1 cellular context compared by ENCODE assay signal in the genomic region with DNA sequence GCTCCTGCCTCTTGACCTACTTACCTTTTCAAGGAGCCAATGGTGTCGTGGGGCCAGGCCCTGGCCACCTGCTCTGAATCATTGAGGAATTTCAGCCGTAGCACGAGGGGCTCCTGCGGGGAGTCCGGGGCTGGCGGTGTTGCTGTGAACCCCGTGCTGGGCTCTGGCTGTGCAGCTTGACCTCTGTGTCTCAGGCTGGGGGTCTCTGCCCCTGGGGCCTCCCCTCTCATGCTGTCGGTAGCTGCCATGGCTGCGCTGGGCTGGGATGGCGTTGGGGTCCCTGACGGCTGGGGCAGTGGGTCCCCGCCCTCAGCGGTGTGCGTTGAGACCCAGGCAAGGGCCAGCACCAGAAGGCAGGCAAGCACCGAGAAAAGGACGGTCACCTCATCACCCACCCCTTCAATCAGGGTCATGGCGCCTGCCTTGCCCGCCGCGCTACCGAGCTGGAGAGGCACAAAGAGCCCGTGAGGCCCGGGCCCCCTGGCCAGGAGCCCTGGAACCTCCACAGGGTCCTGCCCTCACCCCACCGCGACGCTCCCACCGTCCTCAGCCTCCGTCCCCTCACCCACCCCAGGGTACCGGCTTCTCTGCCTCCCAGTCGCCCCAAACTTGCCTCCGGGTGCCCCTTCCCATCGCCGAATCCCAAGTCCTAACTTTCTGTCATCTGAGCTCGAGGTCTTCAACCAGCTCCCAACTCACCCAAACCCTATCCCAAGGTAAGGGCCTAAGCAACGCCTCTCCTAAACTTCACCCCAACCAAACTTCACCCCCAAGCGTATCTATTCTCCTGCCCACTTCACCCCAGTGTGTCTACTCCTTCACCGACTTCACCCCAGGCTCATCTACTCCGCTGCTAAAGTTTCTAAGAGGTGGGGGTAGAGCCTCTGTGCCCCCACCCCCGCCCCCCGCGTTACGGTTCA.
A peak's percentile ranks its signal among the peaks of the same experiment; 100 is the strongest.
TF ChIP-seq lines count a peak whose summit lies in the region.

No MANE protein-coding gene starts in this region.

TF ChIP-seq in K562, 482 proteins besides CTCF, POLR2A, EP300 and RAD21 (continued from another document and continues in another):
- TF ChIP-seq, protein P1, sequence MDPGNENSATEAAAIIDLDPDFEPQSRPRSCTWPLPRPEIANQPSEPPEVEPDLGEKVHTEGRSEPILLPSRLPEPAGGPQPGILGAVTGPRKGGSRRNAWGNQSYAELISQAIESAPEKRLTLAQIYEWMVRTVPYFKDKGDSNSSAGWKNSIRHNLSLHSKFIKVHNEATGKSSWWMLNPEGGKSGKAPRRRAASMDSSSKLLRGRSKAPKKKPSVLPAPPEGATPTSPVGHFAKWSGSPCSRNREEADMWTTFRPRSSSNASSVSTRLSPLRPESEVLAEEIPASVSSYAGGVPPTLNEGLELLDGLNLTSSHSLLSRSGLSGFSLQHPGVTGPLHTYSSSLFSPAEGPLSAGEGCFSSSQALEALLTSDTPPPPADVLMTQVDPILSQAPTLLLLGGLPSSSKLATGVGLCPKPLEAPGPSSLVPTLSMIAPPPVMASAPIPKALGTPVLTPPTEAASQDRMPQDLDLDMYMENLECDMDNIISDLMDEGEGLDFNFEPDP (CRISPR knock-in tag; IDR thresholded peaks at IDR 0.05), result no peak
- peak; percentile 17; the same call in 1 of the 2 replicates for TF ChIP-seq MTA2 (IDR thresholded peaks at IDR 0.05; ENCODE audit: low read depth)
- no peak for TF ChIP-seq KDM4B (IDR thresholded peaks at IDR 0.05; ENCODE audit: borderline replicate concordance in 2 of 2, low read depth in 1 of 2)
- no peak for TF ChIP-seq ERF (CRISPR knock-in tag; IDR thresholded peaks at IDR 0.05)
- TF ChIP-seq XRCC3 (IDR thresholded peaks at IDR 0.05), result no peak
- peak; percentile 16; the same call in 1 of the 2 replicates for TF ChIP-seq POLR2AphosphoS5 (IDR thresholded peaks at IDR 0.05; ENCODE audit: control insufficient read depth, insufficient read depth, low read depth, low read length)
- no peak for TF ChIP-seq EZH2 (IDR thresholded peaks at IDR 0.05; ENCODE audit: borderline replicate concordance, low read depth, low read length)
- TF ChIP-seq, protein P2, sequence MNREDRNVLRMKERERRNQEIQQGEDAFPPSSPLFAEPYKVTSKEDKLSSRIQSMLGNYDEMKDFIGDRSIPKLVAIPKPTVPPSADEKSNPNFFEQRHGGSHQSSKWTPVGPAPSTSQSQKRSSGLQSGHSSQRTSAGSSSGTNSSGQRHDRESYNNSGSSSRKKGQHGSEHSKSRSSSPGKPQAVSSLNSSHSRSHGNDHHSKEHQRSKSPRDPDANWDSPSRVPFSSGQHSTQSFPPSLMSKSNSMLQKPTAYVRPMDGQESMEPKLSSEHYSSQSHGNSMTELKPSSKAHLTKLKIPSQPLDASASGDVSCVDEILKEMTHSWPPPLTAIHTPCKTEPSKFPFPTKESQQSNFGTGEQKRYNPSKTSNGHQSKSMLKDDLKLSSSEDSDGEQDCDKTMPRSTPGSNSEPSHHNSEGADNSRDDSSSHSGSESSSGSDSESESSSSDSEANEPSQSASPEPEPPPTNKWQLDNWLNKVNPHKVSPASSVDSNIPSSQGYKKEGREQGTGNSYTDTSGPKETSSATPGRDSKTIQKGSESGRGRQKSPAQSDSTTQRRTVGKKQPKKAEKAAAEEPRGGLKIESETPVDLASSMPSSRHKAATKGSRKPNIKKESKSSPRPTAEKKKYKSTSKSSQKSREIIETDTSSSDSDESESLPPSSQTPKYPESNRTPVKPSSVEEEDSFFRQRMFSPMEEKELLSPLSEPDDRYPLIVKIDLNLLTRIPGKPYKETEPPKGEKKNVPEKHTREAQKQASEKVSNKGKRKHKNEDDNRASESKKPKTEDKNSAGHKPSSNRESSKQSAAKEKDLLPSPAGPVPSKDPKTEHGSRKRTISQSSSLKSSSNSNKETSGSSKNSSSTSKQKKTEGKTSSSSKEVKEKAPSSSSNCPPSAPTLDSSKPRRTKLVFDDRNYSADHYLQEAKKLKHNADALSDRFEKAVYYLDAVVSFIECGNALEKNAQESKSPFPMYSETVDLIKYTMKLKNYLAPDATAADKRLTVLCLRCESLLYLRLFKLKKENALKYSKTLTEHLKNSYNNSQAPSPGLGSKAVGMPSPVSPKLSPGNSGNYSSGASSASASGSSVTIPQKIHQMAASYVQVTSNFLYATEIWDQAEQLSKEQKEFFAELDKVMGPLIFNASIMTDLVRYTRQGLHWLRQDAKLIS (CRISPR knock-in tag; IDR thresholded peaks at IDR 0.05), result no peak
- TF ChIP-seq, protein P3, sequence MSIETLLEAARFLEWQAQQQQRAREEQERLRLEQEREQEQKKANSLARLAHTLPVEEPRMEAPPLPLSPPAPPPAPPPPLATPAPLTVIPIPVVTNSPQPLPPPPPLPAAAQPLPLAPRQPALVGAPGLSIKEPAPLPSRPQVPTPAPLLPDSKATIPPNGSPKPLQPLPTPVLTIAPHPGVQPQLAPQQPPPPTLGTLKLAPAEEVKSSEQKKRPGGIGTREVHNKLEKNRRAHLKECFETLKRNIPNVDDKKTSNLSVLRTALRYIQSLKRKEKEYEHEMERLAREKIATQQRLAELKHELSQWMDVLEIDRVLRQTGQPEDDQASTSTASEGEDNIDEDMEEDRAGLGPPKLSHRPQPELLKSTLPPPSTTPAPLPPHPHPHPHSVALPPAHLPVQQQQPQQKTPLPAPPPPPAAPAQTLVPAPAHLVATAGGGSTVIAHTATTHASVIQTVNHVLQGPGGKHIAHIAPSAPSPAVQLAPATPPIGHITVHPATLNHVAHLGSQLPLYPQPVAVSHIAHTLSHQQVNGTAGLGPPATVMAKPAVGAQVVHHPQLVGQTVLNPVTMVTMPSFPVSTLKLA (conservative IDR thresholded peaks at IDR 0.05), result no peak
- TF ChIP-seq ZFP30 (CRISPR knock-in tag; IDR thresholded peaks at IDR 0.05; ENCODE audit: borderline replicate concordance), result no peak
- no peak for TF ChIP-seq RBM34 (IDR thresholded peaks at IDR 0.05; ENCODE audit: borderline replicate concordance, insufficient read depth, low read length)
- TF ChIP-seq MCM2 (IDR thresholded peaks at IDR 0.05; ENCODE audit: low read depth), result no peak
- TF ChIP-seq RFX5 (IDR thresholded peaks at IDR 0.05; ENCODE audit: low read depth, low read length), result no peak
- 0 out of 2 replicates have a peak, but pooled peaks have one; percentile 23 for TF ChIP-seq FOSL1 (tag; conservative IDR thresholded peaks at IDR 0.05)
- TF ChIP-seq SPI1 (IDR thresholded peaks at IDR 0.05; ENCODE audit: borderline replicate concordance, low read depth, low read length), result no peak
- TF ChIP-seq PHF20 (IDR thresholded peaks at IDR 0.05; ENCODE audit: partially characterized antibody), result no peak
- no peak for TF ChIP-seq CREB5 (CRISPR knock-in tag; IDR thresholded peaks at IDR 0.05)
- TF ChIP-seq CREB1 (IDR thresholded peaks at IDR 0.05), result no peak
- TF ChIP-seq CREB1 (CRISPR knock-in tag; IDR thresholded peaks at IDR 0.05), result 0 out of 2 replicates have a peak, but pooled peaks have one; percentile 26
- TF ChIP-seq ZNF583 (CRISPR knock-in tag; IDR thresholded peaks at IDR 0.05), result peak; percentile 63; the same call in 1 of the 2 replicates
- TF ChIP-seq ZNF75A (CRISPR knock-in tag; IDR thresholded peaks at IDR 0.05), result no peak
- TF ChIP-seq, protein P4, sequence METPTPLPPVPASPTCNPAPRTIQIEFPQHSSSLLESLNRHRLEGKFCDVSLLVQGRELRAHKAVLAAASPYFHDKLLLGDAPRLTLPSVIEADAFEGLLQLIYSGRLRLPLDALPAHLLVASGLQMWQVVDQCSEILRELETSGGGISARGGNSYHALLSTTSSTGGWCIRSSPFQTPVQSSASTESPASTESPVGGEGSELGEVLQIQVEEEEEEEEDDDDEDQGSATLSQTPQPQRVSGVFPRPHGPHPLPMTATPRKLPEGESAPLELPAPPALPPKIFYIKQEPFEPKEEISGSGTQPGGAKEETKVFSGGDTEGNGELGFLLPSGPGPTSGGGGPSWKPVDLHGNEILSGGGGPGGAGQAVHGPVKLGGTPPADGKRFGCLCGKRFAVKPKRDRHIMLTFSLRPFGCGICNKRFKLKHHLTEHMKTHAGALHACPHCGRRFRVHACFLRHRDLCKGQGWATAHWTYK (CRISPR knock-in tag; IDR thresholded peaks at IDR 0.05), result 0 out of 2 replicates have a peak, but pooled peaks have one; percentile 18
- TF ChIP-seq THRAP3 (IDR thresholded peaks at IDR 0.05; ENCODE audit: borderline replicate concordance), result 0 out of 2 replicates have a peak, but pooled peaks have one; percentile 60
- peak; percentile 42; the same call in 1 of the 2 replicates for TF ChIP-seq LCOR (CRISPR knock-in tag; IDR thresholded peaks at IDR 0.05)
- TF ChIP-seq TRIM24 (IDR thresholded peaks at IDR 0.05), result 0 out of 4 replicates have a peak, but pooled peaks have one; percentile 8 to 38
- 0 out of 2 replicates have a peak, but pooled peaks have one; percentile 21 for TF ChIP-seq SMAD4 (CRISPR knock-in tag; conservative IDR thresholded peaks at IDR 0.05)
- TF ChIP-seq KDM5B (IDR thresholded peaks at IDR 0.05; ENCODE audit: insufficient replicate concordance, low read depth, low read length), result peak; percentile 45
- peak; percentile 79 for TF ChIP-seq EGR1 (conservative IDR thresholded peaks at IDR 0.05)
- TF ChIP-seq PCBP2 (IDR thresholded peaks at IDR 0.05; ENCODE audit: low read depth, low read length, poor library complexity, severe bottlenecking), result no peak
- peak; percentile 82; the same call in 1 of the 2 replicates for TF ChIP-seq DNMT1 (IDR thresholded peaks at IDR 0.05)
- no peak for TF ChIP-seq ZNF778 (CRISPR knock-in tag; IDR thresholded peaks at IDR 0.05)
- TF ChIP-seq ZFX (CRISPR knock-in tag; IDR thresholded peaks at IDR 0.05), result no peak
- TF ChIP-seq, protein P5, sequence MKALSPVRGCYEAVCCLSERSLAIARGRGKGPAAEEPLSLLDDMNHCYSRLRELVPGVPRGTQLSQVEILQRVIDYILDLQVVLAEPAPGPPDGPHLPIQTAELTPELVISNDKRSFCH (CRISPR knock-in tag; IDR thresholded peaks at IDR 0.05), result no peak
- TF ChIP-seq, protein P5 (tag; IDR thresholded peaks at IDR 0.05), result peak; percentile 52; the same call in 1 of the 2 replicates
- TF ChIP-seq MTA1 (IDR thresholded peaks at IDR 0.05; ENCODE audit: borderline replicate concordance), result peak; percentile 53; the same call in 1 of the 2 replicates
- TF ChIP-seq KDM1A (IDR thresholded peaks at IDR 0.05), result no peak
- TF ChIP-seq DPF2 (IDR thresholded peaks at IDR 0.05), result peak; percentile 75
- no peak for TF ChIP-seq ZNF212 (CRISPR knock-in tag; IDR thresholded peaks at IDR 0.05)
- peak; percentile 22 for TF ChIP-seq ASH1L (IDR thresholded peaks at IDR 0.05; ENCODE audit: borderline replicate concordance, low read depth, partially characterized antibody)
- no peak for TF ChIP-seq IRF9 (tag; IDR thresholded peaks at IDR 0.05)
- TF ChIP-seq CEBPZ (IDR thresholded peaks at IDR 0.05; ENCODE audit: borderline replicate concordance, low read depth, low read length), result no peak
- TF ChIP-seq ZNF644 (tag; IDR thresholded peaks at IDR 0.05; ENCODE audit: low read depth), result no peak
- no peak for TF ChIP-seq TAL1 (IDR thresholded peaks at IDR 0.05)
- TF ChIP-seq NR4A1 (CRISPR knock-in tag; IDR thresholded peaks at IDR 0.05), result 0 out of 2 replicates have a peak, but pooled peaks have one; percentile 10
- 0 out of 2 replicates have a peak, but pooled peaks have one; percentile 45 for TF ChIP-seq NR4A1 (tag; IDR thresholded peaks at IDR 0.05)
- TF ChIP-seq NFE2L1 (tag; IDR thresholded peaks at IDR 0.05; ENCODE audit: borderline replicate concordance, low read depth), result no peak
- TF ChIP-seq, protein P6, sequence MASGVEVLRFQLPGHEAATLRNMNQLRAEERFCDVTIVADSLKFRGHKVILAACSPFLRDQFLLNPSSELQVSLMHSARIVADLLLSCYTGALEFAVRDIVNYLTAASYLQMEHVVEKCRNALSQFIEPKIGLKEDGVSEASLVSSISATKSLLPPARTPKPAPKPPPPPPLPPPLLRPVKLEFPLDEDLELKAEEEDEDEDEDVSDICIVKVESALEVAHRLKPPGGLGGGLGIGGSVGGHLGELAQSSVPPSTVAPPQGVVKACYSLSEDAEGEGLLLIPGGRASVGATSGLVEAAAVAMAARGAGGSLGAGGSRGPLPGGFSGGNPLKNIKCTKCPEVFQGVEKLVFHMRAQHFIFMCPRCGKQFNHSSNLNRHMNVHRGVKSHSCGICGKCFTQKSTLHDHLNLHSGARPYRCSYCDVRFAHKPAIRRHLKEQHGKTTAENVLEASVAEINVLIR (CRISPR knock-in tag; IDR thresholded peaks at IDR 0.05), result no peak
